27 cellular contexts compared by ENCODE assay signal in the genomic region with DNA sequence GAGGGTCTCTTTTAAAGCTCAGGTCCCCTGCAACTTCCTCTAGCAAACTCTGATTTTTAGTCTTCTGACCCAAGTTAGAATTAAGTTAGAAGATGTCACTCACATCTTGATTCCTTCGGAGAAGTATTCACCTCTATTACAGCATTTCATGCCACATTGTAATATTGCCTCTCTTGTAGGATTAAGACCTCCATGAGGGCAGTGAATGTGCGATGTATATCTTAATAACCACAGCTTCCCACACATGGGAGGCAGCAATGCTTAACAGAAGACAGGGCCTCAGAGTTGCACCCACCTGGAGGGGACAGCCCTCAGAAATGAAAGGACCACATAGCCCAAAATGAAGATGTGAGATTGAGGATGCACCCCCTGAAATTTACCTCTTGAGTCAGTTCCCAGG.
DNase-seq lines count a peak whose midpoint lies in the region; ATAC-seq, FAIRE-seq and TF ChIP-seq lines count a peak whose summit lies in the region.
"Had no signal": no experiment of that assay in that cellular context is flagged by ENCODE, and none has a peak within 500 bp of the region (broad histone marks: within the 10 kb centered on the region; RNA-seq: fewer than 3 reads in every experiment).

No MANE protein-coding gene starts in this region.

- H3K9me3 ChIP-seq in HCT116 (ENCODE audit: control insufficient read depth in 1 of 2, insufficient read depth in 1 of 2, low read depth in 1 of 2, low read length in 2 of 2) (no peaks in the 10 kb centered on the region), PC-9 (ENCODE audit: insufficient read depth, low read depth) (no peaks in the 10 kb centered on the region), astrocyte (ENCODE audit: insufficient read depth, low read depth, low read length) (no peaks in the 10 kb centered on the region), mesodermal cell (ENCODE audit: control insufficient read depth, low read length) (no peaks in the 10 kb centered on the region), gastrocnemius medialis (no peaks in the 10 kb centered on the region)

- POLR2A ChIA-PET in HCT116 (lab: Charles Lee) (interaction anchor here (0.9 kb wide), 1 partner anchor 268 kb away, joined by 3 read pairs; no protein-coding TSS in a partner anchor), PC-9 (lab: Charles Lee; ENCODE audit: unreplicated experiment) (no interaction called here)

- H3K4me1 ChIP-seq in HCT116 (ENCODE audit: control insufficient read depth in 1 of 2, insufficient read depth in 2 of 2, low read length in 2 of 2) = peaks cover 52 to 82% of the 10 kb centered on the region in 2 experiments
- peaks cover 15% of the 10 kb centered on the region for H3K4me1 ChIP-seq in PC-9 (replicated peaks; ENCODE audit: insufficient read depth)
- H3K4me1 ChIP-seq in astrocyte (ENCODE audit: insufficient read depth, low read length) = peaks cover 18% of the 10 kb centered on the region
- H3K4me1 ChIP-seq in mesodermal cell (ENCODE audit: control insufficient read depth, insufficient read depth, low read length, poor library complexity, severe bottlenecking) = peaks cover 20% of the 10 kb centered on the region
- H3K4me1 ChIP-seq in gastrocnemius medialis = peaks cover 0 to 5% of the 10 kb centered on the region in 2 donors

- no peak for FAIRE-seq in astrocyte (lab: Jason Lieb, UNC)
- FAIRE-seq: GM18507, HepG2, K562 had no signal

- H3K27me3 ChIP-seq in HCT116 (ENCODE audit: insufficient read depth, low read length) (no peaks in the 10 kb centered on the region), PC-9 (ENCODE audit: insufficient read depth, low read depth) (no peaks in the 10 kb centered on the region), astrocyte (ENCODE audit: insufficient read depth, low read length) (no peaks in the 10 kb centered on the region), H7 (ENCODE audit: control insufficient read depth, insufficient read depth, low read length) (no peaks in the 10 kb centered on the region), gastrocnemius medialis (no peaks in the 10 kb centered on the region)
- H3K27me3 ChIP-seq: BLaER1 treated with 17β-estradiol and CSF1 and Interleukin-3, amounts not matched to agents 10 nM and 100 nM had no signal

- peak; percentile 31 for ATAC-seq in HCT116
- ATAC-seq in gastrocnemius medialis = no peak
- no peak for ATAC-seq in natural killer cell
- ATAC-seq: GM23338, HepG2, K562 had no signal

- in situ Hi-C loops in gastrocnemius medialis (cut with MboI; ENCODE audit: low sequenced_read_pairs in 4 of 4) = no loop called here

- H3K27ac ChIP-seq in HCT116 (ENCODE audit: low read depth, low read length) = peak overlapping the region; percentile 95
- H3K27ac ChIP-seq in PC-9 = no peak overlapping the region
- peak overlapping the region; percentile 17 for H3K27ac ChIP-seq in astrocyte (ENCODE audit: low read depth, low read length)
- H3K27ac ChIP-seq in mesodermal cell (ENCODE audit: low read depth, low read length, severe bottlenecking) = peak overlapping the region; percentile 29
- H3K27ac ChIP-seq in gastrocnemius medialis = no peak overlapping the region
- H3K27ac ChIP-seq: BLaER1 treated with 17β-estradiol and CSF1 and Interleukin-3, amounts not matched to agents 10 nM and 100 nM; RWPE1; SK-N-MC had no signal

- H3K27me3 Mint-ChIP-seq in astrocyte (ENCODE audit: low read depth, unreplicated experiment) = peaks cover 3% of the 10 kb centered on the region
- no peaks in the 10 kb centered on the region for H3K27me3 Mint-ChIP-seq in natural killer cell (ENCODE audit: low read depth in 2 of 2)

- H3K36me3 ChIP-seq in HCT116 (ENCODE audit: control insufficient read depth in 1 of 2, insufficient read depth in 2 of 2, low read length in 2 of 2) (no peaks in the 10 kb centered on the region), PC-9 (ENCODE audit: low read depth) (no peaks in the 10 kb centered on the region), astrocyte (ENCODE audit: insufficient read depth, low read length) (no peaks in the 10 kb centered on the region), mesodermal cell (ENCODE audit: control insufficient read depth, insufficient read depth, low read length) (no peaks in the 10 kb centered on the region), H7 (replicated peaks; ENCODE audit: control insufficient read depth, insufficient read depth, low read length) (no peaks in the 10 kb centered on the region), gastrocnemius medialis (no peaks in the 10 kb centered on the region)
- H3K36me3 ChIP-seq: BLaER1 treated with 17β-estradiol and CSF1 and Interleukin-3, amounts not matched to agents 10 nM and 100 nM had no signal

- no peak for DNase-seq in HCT116 (ENCODE audit: low read depth, low spot score)
- DNase-seq in PC-9 = no peak
- DNase-seq in astrocyte (ENCODE audit: low read depth) = no peak
- DNase-seq in H7 = no peak
- DNase-seq in H4 (ENCODE audit: low spot score) = no peak
- no peak for DNase-seq in gastrocnemius medialis
- DNase-seq in natural killer cell = no peak
- DNase-seq: AML-193; CD4-positive, alpha-beta memory T cell; COR-L47; Kasumi-1; MV-4-11; NCI-H1105 treated with DMSO at 0.1 percent for 48 hours; NCI-H1930; NCI-H2107; NCI-H446; NCI-H524 treated with DMSO at 0.1 percent for 48 hours; NCI-H774; SHP77 treated with DMSO at 0.1 percent for 48 hours had no signal

- H4K20me1 ChIP-seq in HCT116 (ENCODE audit: insufficient read depth) = no peaks in the 10 kb centered on the region
- no peaks in the 10 kb centered on the region for H4K20me1 ChIP-seq in PC-9 (ENCODE audit: insufficient read depth)
- H4K20me1 ChIP-seq in astrocyte (ENCODE audit: insufficient read depth, low read length) = no peaks in the 10 kb centered on the region
- H4K20me1 ChIP-seq: BLaER1 treated with 17β-estradiol and CSF1 and Interleukin-3, amounts not matched to agents 10 nM and 100 nM had no signal

- intact Hi-C loops in HCT116 (cut with micrococcal nuclease) = no loop called here
- intact Hi-C loops in PC-9 (cut with micrococcal nuclease; ENCODE audit: unreplicated experiment) = loop anchor here (1.0 kb wide), 1 partner anchor 360 kb away; no protein-coding TSS in a partner anchor
- intact Hi-C loops in gastrocnemius medialis (cut with DNase I; ENCODE audit: low total_unique reads) = no loop called here
- intact Hi-C loops in natural killer cell (cut with micrococcal nuclease) = no loop called here

- H3K4me2 ChIP-seq in HCT116 (ENCODE audit: low read length) (peak overlapping the region; percentile 41), PC-9 (peak overlapping the region; percentile 36; the same call in 1 of the 2 replicates), astrocyte (ENCODE audit: low read length) (peak overlapping the region; percentile 70)
- H3K4me2 ChIP-seq: BLaER1 treated with 17β-estradiol and CSF1 and Interleukin-3, amounts not matched to agents 10 nM and 100 nM; GM23338 had no signal

- TF ChIP-seq CTCF in HCT116 (IDR thresholded peaks at IDR 0.05 in 2 of 3, conservative IDR thresholded peaks at IDR 0.05 in 1 of 3; ENCODE audit: borderline replicate concordance in 1 of 3, insufficient read depth in 1 of 3, low read depth in 2 of 3, low read length in 2 of 3) = no peak
- no peak for TF ChIP-seq CTCF in PC-9 (conservative IDR thresholded peaks at IDR 0.05)
- TF ChIP-seq CTCF in astrocyte (IDR thresholded peaks at IDR 0.05; ENCODE audit: insufficient read depth, low read depth, low read length) = no peak
- TF ChIP-seq CTCF in gastrocnemius medialis (IDR thresholded peaks at IDR 0.05 in 4 of 5, conservative IDR thresholded peaks at IDR 0.05 in 1 of 5) = no peak
- TF ChIP-seq CTCF in natural killer cell (IDR thresholded peaks at IDR 0.05) = no peak

- RAD21 ChIA-PET in HCT116 (lab: Charles Lee; ENCODE audit: low non-redundant PET in 1 of 2, low total read pairs in 2 of 2, uncharacterized antibody in 2 of 2, unreplicated experiment in 2 of 2) = interaction anchor here in 1 of 2 experiments (0.6 kb wide), 1 partner anchor 439 kb away, joined by 3 read pairs; no protein-coding TSS in a partner anchor

- H3K9ac ChIP-seq in HCT116 (ENCODE audit: low read length) (peak overlapping the region; percentile 26), astrocyte (ENCODE audit: low read length) (no peak overlapping the region)
- H3K9ac ChIP-seq: BLaER1 treated with 17β-estradiol and CSF1 and Interleukin-3, amounts not matched to agents 10 nM and 100 nM had no signal

- H3K9me2 ChIP-seq in HCT116 (ENCODE audit: insufficient read depth) (no peaks in the 10 kb centered on the region), PC-9 (ENCODE audit: insufficient read depth) (no peaks in the 10 kb centered on the region)

- peaks cover 12% of the 10 kb centered on the region for H3K4me1 Mint-ChIP-seq in astrocyte (ENCODE audit: low read depth, unreplicated experiment)
- no peaks in the 10 kb centered on the region for H3K4me1 Mint-ChIP-seq in natural killer cell

- TF ChIP-seq RAD21 in HCT116 (IDR thresholded peaks at IDR 0.05; ENCODE audit: low read depth) = no peak

- no CpG with 5 or more reads among the region's 2 CpGs for WGBS in mesodermal cell (ENCODE audit: insufficient coverage in 2 of 2), 2 experiments

- TF ChIP-seq POLR2A in HCT116 (IDR thresholded peaks at IDR 0.05; ENCODE audit: borderline replicate concordance, extremely low read depth, insufficient read depth, insufficient read length) (no peak), gastrocnemius medialis (IDR thresholded peaks at IDR 0.05) (no peak)

- CTCF ChIA-PET in HCT116 (lab: Charles Lee) = interaction anchor here (0.8 kb wide), 1 partner anchor 12 kb away, joined by 3 read pairs; no protein-coding TSS in a partner anchor
- CTCF ChIA-PET in PC-9 (lab: Charles Lee) = no interaction called here

- H3K27ac Mint-ChIP-seq in astrocyte (ENCODE audit: unreplicated experiment) = no peak overlapping the region
- H3K27ac Mint-ChIP-seq in natural killer cell = no peak overlapping the region
- H3K27ac Mint-ChIP-seq: CD4-positive, alpha-beta memory T cell; GM23338 had no signal

- H3K4me3 Mint-ChIP-seq in astrocyte (ENCODE audit: unreplicated experiment) (no peak overlapping the region), natural killer cell (no peak overlapping the region)
- H3K4me3 Mint-ChIP-seq: CD4-positive, alpha-beta memory T cell; GM23338 had no signal

- H2AFZ ChIP-seq in HCT116 (ENCODE audit: low read depth, low read length, poor library complexity, severe bottlenecking) = no peak overlapping the region
- no peak overlapping the region for H2AFZ ChIP-seq in PC-9
- no peak overlapping the region for H2AFZ ChIP-seq in astrocyte (ENCODE audit: low read depth, low read length)
- H2AFZ ChIP-seq: GM23338 had no signal

- BruUV-seq in HCT116 (replicated peaks; lab: Mats Ljungman, UMichigan) (no TSS peak), PC-9 (replicated peaks; lab: Mats Ljungman, UMichigan) (no TSS peak)

- H3K4me3 ChIP-seq in HCT116 (replicated peaks in 1 of 2; ENCODE audit: low read depth in 1 of 2, low read length in 2 of 2) (no peak overlapping the region), PC-9 (no peak overlapping the region), astrocyte (ENCODE audit: insufficient read depth, low read depth, low read length) (no peak overlapping the region), mesodermal cell (ENCODE audit: extremely low read depth, insufficient read depth, low read length, poor library complexity, severe bottlenecking) (no peak overlapping the region), H7 (ENCODE audit: insufficient read depth, low read depth, low read length) (no peak overlapping the region), gastrocnemius medialis (no peak overlapping the region)
- H3K4me3 ChIP-seq: BLaER1 treated with 17β-estradiol and CSF1 and Interleukin-3, amounts not matched to agents 10 nM and 100 nM; GM23338; K562; SK-N-MC had no signal

- no peaks in the 10 kb centered on the region for H3K9me3 Mint-ChIP-seq in astrocyte (ENCODE audit: unreplicated experiment)
- peaks cover 5 to 7% of the 10 kb centered on the region in 2 donors for H3K9me3 Mint-ChIP-seq in natural killer cell
- H3K9me3 Mint-ChIP-seq: GM23338 had no signal

- H3F3A ChIP-seq in PC-9 (ENCODE audit: insufficient read depth, low read depth) = peaks cover 6% of the 10 kb centered on the region; the same call in 1 of the 2 replicates

- H3K36me3 Mint-ChIP-seq in astrocyte (ENCODE audit: low read depth, unreplicated experiment) (no peaks in the 10 kb centered on the region), natural killer cell (no peaks in the 10 kb centered on the region)
- H3K36me3 Mint-ChIP-seq: CD4-positive, alpha-beta memory T cell had no signal

- H3K79me2 ChIP-seq in HCT116 (ENCODE audit: insufficient read depth, low read length) (no peaks in the 10 kb centered on the region), PC-9 (ENCODE audit: low read depth) (no peaks in the 10 kb centered on the region), astrocyte (ENCODE audit: insufficient read depth, low read length) (no peaks in the 10 kb centered on the region)

Comparison
In these comparisons a context has a peak if more than half of its experiments do, and no peak if none do; other contexts are left out.
1. H3K27ac ChIP-seq: peak in HCT116 (single experiment), astrocyte (single experiment) and mesodermal cell (single experiment); none in PC-9 (single experiment) and gastrocnemius medialis (0 of 4).
2. Peak in every context shown above with its lines, with median percentiles within 50 percentile points of each other: H3K4me2 ChIP-seq.